1 cellular context compared by ENCODE assay signal in genomic region chr17:63138713-63139112, GRCh38.
TF ChIP-seq lines count a peak whose summit lies in the region.

No MANE protein-coding gene starts in this region.

TF ChIP-seq in SK-N-SH treated with all-trans-retinoic acid at 6 μM for 48 hours, 23 proteins besides CTCF, POLR2A, EP300 and RAD21 (continued from another document):
- no peak for TF ChIP-seq TSHZ2 (CRISPR knock-in tag; IDR thresholded peaks at IDR 0.05)
- TF ChIP-seq, protein P1, sequence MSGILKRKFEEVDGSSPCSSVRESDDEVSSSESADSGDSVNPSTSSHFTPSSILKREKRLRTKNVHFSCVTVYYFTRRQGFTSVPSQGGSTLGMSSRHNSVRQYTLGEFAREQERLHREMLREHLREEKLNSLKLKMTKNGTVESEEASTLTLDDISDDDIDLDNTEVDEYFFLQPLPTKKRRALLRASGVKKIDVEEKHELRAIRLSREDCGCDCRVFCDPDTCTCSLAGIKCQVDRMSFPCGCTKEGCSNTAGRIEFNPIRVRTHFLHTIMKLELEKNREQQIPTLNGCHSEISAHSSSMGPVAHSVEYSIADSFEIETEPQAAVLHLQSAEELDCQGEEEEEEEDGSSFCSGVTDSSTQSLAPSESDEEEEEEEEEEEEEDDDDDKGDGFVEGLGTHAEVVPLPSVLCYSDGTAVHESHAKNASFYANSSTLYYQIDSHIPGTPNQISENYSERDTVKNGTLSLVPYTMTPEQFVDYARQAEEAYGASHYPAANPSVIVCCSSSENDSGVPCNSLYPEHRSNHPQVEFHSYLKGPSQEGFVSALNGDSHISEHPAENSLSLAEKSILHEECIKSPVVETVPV (CRISPR knock-in tag; IDR thresholded peaks at IDR 0.05): no peak
- TF ChIP-seq ZNF8 (CRISPR knock-in tag; IDR thresholded peaks at IDR 0.05): peak; percentile 40; the same call in 1 of the 2 replicates
